1 cellular context compared by ENCODE assay signal in the genomic region with DNA sequence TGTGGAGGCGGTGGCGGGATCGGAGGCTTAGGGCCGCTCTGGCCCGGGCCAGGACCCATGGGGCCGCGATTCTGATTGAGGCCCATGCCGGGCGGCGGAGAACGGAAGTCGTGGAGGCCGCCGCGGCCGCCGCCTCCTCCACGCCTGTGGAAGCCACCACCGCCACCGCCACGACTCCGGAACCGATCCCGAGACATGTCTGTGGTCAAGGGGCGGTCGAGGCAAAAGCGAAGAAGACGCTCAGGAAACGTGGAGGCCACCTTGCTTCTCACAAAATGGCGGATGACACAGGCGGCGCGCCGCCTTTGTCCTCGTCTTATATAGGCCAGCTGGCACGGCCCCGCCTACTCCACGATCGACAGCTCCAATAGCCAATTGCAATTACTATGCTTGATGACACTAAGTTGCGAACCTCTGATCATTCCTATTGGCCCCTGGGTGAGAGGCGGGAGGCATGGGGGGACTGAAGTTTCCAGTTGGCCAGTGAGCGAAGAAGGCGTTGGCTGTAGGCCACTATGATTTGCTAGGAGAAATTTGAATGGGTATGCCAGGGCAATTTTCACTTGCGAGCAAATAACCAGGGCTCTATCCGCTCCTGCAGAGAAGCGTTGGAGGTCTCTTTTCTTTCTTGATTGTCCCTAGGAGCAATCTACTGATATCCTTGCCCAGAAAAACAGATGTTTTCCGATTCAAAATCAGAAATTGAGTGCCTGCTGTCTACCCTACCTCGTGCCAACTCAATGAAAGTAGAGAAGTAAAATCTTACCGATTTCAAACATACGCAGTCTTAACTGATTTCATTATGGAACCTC.
TF ChIP-seq lines count a peak whose summit lies in the region.

A gene with protein sequence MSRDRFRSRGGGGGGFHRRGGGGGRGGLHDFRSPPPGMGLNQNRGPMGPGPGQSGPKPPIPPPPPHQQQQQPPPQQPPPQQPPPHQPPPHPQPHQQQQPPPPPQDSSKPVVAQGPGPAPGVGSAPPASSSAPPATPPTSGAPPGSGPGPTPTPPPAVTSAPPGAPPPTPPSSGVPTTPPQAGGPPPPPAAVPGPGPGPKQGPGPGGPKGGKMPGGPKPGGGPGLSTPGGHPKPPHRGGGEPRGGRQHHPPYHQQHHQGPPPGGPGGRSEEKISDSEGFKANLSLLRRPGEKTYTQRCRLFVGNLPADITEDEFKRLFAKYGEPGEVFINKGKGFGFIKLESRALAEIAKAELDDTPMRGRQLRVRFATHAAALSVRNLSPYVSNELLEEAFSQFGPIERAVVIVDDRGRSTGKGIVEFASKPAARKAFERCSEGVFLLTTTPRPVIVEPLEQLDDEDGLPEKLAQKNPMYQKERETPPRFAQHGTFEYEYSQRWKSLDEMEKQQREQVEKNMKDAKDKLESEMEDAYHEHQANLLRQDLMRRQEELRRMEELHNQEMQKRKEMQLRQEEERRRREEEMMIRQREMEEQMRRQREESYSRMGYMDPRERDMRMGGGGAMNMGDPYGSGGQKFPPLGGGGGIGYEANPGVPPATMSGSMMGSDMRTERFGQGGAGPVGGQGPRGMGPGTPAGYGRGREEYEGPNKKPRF (minus strand): TSS at position 293 of the 812 bp plus-strand sequence. CDS start 96 bp downstream, at position 197.

TF ChIP-seq in K562, 482 proteins besides CTCF, POLR2A, EP300 and RAD21 (continued from another document and continues in another):
- TF ChIP-seq, protein P1, sequence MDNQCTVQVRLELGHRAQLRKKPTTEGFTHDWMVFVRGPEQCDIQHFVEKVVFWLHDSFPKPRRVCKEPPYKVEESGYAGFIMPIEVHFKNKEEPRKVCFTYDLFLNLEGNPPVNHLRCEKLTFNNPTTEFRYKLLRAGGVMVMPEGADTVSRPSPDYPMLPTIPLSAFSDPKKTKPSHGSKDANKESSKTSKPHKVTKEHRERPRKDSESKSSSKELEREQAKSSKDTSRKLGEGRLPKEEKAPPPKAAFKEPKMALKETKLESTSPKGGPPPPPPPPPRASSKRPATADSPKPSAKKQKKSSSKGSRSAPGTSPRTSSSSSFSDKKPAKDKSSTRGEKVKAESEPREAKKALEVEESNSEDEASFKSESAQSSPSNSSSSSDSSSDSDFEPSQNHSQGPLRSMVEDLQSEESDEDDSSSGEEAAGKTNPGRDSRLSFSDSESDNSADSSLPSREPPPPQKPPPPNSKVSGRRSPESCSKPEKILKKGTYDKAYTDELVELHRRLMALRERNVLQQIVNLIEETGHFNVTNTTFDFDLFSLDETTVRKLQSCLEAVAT (IDR thresholded peaks at IDR 0.05) = peak; percentile 90 to 91
- TF ChIP-seq FOXK2 (conservative IDR thresholded peaks at IDR 0.05 in 1 of 2, IDR thresholded peaks at IDR 0.05 in 1 of 2; ENCODE audit: low read depth in 2 of 2) = peak; percentile 80 to 83
- no peak for TF ChIP-seq BDP1 (IDR thresholded peaks at IDR 0.05; ENCODE audit: insufficient read depth, insufficient read length)
- TF ChIP-seq, protein P2, sequence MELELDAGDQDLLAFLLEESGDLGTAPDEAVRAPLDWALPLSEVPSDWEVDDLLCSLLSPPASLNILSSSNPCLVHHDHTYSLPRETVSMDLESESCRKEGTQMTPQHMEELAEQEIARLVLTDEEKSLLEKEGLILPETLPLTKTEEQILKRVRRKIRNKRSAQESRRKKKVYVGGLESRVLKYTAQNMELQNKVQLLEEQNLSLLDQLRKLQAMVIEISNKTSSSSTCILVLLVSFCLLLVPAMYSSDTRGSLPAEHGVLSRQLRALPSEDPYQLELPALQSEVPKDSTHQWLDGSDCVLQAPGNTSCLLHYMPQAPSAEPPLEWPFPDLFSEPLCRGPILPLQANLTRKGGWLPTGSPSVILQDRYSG (tag; conservative IDR thresholded peaks at IDR 0.05; ENCODE audit: low read depth) = no peak
- no peak for TF ChIP-seq HNRNPUL1 (IDR thresholded peaks at IDR 0.05; ENCODE audit: low read length)
- TF ChIP-seq COPS2 (conservative IDR thresholded peaks at IDR 0.05) = no peak
- TF ChIP-seq RBM39 (optimal IDR thresholded peaks at IDR 0.05; ENCODE audit: low read depth, low read length) = peak; percentile 98
- TF ChIP-seq, protein P3, sequence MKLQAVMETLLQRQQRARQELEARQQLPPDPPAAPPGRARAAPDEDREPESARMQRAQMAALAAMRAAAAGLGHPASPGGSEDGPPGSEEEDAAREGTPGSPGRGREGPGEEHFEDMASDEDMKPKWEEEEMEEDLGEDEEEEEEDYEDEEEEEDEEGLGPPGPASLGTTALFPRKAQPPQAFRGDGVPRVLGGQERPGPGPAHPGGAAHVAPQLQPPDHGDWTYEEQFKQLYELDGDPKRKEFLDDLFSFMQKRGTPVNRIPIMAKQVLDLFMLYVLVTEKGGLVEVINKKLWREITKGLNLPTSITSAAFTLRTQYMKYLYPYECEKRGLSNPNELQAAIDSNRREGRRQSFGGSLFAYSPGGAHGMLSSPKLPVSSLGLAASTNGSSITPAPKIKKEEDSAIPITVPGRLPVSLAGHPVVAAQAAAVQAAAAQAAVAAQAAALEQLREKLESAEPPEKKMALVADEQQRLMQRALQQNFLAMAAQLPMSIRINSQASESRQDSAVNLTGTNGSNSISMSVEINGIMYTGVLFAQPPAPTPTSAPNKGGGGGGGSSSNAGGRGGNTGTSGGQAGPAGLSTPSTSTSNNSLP (IDR thresholded peaks at IDR 0.05; ENCODE audit: borderline replicate concordance, low read depth, low read length) = peak; percentile 44; the same call in 1 of the 2 replicates
- 0 out of 2 replicates have a peak, but pooled peaks have one; percentile 3 for TF ChIP-seq ZKSCAN1 (IDR thresholded peaks at IDR 0.05; ENCODE audit: low read depth, low read length)
- 0 out of 2 replicates have a peak, but pooled peaks have one; percentile 47 for TF ChIP-seq MYNN (IDR thresholded peaks at IDR 0.05)
- TF ChIP-seq MYNN (CRISPR knock-in tag; IDR thresholded peaks at IDR 0.05) = no peak
- TF ChIP-seq SP1 (CRISPR knock-in tag; IDR thresholded peaks at IDR 0.05) = peak; percentile 99
- TF ChIP-seq, protein P4, sequence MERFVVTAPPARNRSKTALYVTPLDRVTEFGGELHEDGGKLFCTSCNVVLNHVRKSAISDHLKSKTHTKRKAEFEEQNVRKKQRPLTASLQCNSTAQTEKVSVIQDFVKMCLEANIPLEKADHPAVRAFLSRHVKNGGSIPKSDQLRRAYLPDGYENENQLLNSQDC (CRISPR knock-in tag; IDR thresholded peaks at IDR 0.05) = peak; percentile 92; the same call in 1 of the 2 replicates
- TF ChIP-seq NONO (IDR thresholded peaks at IDR 0.05; ENCODE audit: low read depth in 2 of 2, low read length in 1 of 2) = no peak
- peak in 1 of 2 experiments; percentile 87; a peak in 1 of 4 replicates for TF ChIP-seq KDM4B (IDR thresholded peaks at IDR 0.05; ENCODE audit: borderline replicate concordance in 2 of 2, low read depth in 1 of 2)
- no peak for TF ChIP-seq DMBX1 (CRISPR knock-in tag; IDR thresholded peaks at IDR 0.05; ENCODE audit: borderline replicate concordance)
- TF ChIP-seq SMAD4 (CRISPR knock-in tag; conservative IDR thresholded peaks at IDR 0.05) = peak; percentile 10; the same call in 1 of the 2 replicates
- TF ChIP-seq DPF2 (IDR thresholded peaks at IDR 0.05) = no peak
- TF ChIP-seq, protein P5, sequence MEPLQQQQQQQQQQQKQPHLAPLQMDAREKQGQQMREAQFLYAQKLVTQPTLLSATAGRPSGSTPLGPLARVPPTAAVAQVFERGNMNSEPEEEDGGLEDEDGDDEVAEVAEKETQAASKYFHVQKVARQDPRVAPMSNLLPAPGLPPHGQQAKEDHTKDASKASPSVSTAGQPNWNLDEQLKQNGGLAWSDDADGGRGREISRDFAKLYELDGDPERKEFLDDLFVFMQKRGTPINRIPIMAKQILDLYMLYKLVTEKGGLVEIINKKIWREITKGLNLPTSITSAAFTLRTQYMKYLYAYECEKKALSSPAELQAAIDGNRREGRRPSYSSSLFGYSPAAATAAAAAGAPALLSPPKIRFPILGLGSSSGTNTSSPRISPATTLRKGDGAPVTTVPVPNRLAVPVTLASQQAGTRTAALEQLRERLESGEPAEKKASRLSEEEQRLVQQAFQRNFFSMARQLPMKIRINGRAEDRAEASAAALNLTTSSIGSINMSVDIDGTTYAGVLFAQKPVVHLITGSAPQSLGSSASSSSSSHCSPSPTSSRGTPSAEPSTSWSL (CRISPR knock-in tag; IDR thresholded peaks at IDR 0.05; ENCODE audit: borderline replicate concordance) = no peak
- TF ChIP-seq NFYB (IDR thresholded peaks at IDR 0.05; ENCODE audit: extremely low read depth, insufficient read length) = peak; percentile 98
- no peak for TF ChIP-seq ZFP1 (CRISPR knock-in tag; IDR thresholded peaks at IDR 0.05)
- peak; percentile 97 for TF ChIP-seq NEUROD1 (IDR thresholded peaks at IDR 0.05; ENCODE audit: borderline replicate concordance, low read depth, low read length, partially characterized antibody)
- TF ChIP-seq, protein P6, sequence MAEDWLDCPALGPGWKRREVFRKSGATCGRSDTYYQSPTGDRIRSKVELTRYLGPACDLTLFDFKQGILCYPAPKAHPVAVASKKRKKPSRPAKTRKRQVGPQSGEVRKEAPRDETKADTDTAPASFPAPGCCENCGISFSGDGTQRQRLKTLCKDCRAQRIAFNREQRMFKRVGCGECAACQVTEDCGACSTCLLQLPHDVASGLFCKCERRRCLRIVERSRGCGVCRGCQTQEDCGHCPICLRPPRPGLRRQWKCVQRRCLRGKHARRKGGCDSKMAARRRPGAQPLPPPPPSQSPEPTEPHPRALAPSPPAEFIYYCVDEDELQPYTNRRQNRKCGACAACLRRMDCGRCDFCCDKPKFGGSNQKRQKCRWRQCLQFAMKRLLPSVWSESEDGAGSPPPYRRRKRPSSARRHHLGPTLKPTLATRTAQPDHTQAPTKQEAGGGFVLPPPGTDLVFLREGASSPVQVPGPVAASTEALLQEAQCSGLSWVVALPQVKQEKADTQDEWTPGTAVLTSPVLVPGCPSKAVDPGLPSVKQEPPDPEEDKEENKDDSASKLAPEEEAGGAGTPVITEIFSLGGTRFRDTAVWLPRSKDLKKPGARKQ (CRISPR knock-in tag; IDR thresholded peaks at IDR 0.05) = no peak
- TF ChIP-seq SRSF3 (IDR thresholded peaks at IDR 0.05; ENCODE audit: insufficient read depth, low read length) = 0 out of 2 replicates have a peak, but pooled peaks have one; percentile 35
- no peak for TF ChIP-seq ZNF57 (CRISPR knock-in tag; IDR thresholded peaks at IDR 0.05)
- TF ChIP-seq ZNF316 (IDR thresholded peaks at IDR 0.05) = peak; percentile 32
- TF ChIP-seq KHSRP (IDR thresholded peaks at IDR 0.05) = no peak
- peak; percentile 58; the same call in 1 of the 2 replicates for TF ChIP-seq RFX5 (IDR thresholded peaks at IDR 0.05; ENCODE audit: low read depth, low read length)
- TF ChIP-seq ASH1L (IDR thresholded peaks at IDR 0.05; ENCODE audit: borderline replicate concordance, low read depth, partially characterized antibody) = peak; percentile 94
- TF ChIP-seq CBX8 (IDR thresholded peaks at IDR 0.05; ENCODE audit: borderline replicate concordance, extremely low read depth, low read depth, low read length, poor library complexity, severe bottlenecking) = no peak
- TF ChIP-seq ARID2 (IDR thresholded peaks at IDR 0.05) = 0 out of 2 replicates have a peak, but pooled peaks have one; percentile 13
- no peak for TF ChIP-seq IRF2 (CRISPR knock-in tag; IDR thresholded peaks at IDR 0.05)
- TF ChIP-seq NFXL1 (CRISPR knock-in tag; IDR thresholded peaks at IDR 0.05) = no peak
- TF ChIP-seq, protein P7, sequence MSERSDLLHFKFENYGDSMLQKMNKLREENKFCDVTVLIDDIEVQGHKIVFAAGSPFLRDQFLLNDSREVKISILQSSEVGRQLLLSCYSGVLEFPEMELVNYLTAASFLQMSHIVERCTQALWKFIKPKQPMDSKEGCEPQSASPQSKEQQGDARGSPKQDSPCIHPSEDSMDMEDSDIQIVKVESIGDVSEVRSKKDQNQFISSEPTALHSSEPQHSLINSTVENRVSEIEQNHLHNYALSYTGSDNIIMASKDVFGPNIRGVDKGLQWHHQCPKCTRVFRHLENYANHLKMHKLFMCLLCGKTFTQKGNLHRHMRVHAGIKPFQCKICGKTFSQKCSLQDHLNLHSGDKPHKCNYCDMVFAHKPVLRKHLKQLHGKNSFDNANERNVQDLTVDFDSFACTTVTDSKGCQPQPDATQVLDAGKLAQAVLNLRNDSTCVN (CRISPR knock-in tag; IDR thresholded peaks at IDR 0.05) = no peak
- TF ChIP-seq PPARD (CRISPR knock-in tag; IDR thresholded peaks at IDR 0.05) = no peak
- TF ChIP-seq TAF15 (IDR thresholded peaks at IDR 0.05; ENCODE audit: low read depth, low read length) = no peak
- TF ChIP-seq, protein P8, sequence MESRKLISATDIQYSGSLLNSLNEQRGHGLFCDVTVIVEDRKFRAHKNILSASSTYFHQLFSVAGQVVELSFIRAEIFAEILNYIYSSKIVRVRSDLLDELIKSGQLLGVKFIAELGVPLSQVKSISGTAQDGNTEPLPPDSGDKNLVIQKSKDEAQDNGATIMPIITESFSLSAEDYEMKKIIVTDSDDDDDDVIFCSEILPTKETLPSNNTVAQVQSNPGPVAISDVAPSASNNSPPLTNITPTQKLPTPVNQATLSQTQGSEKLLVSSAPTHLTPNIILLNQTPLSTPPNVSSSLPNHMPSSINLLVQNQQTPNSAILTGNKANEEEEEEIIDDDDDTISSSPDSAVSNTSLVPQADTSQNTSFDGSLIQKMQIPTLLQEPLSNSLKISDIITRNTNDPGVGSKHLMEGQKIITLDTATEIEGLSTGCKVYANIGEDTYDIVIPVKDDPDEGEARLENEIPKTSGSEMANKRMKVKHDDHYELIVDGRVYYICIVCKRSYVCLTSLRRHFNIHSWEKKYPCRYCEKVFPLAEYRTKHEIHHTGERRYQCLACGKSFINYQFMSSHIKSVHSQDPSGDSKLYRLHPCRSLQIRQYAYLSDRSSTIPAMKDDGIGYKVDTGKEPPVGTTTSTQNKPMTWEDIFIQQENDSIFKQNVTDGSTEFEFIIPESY (CRISPR knock-in tag; IDR thresholded peaks at IDR 0.05) = peak; percentile 41; the same call in 1 of the 2 replicates
- TF ChIP-seq BACH1 (tag; IDR thresholded peaks at IDR 0.05) = no peak
- TF ChIP-seq ZNF766 (CRISPR knock-in tag; conservative IDR thresholded peaks at IDR 0.05) = no peak
- TF ChIP-seq ZZZ3 (IDR thresholded peaks at IDR 0.05) = peak; percentile 83
- no peak for TF ChIP-seq SMARCC2 (IDR thresholded peaks at IDR 0.05; ENCODE audit: low read depth)
- no peak for TF ChIP-seq PTBP1 (IDR thresholded peaks at IDR 0.05; ENCODE audit: low read depth, low read length)
- TF ChIP-seq YBX1 (IDR thresholded peaks at IDR 0.05) = no peak
- peak; percentile 62; the same call in 1 of the 2 replicates for TF ChIP-seq CBX1 (IDR thresholded peaks at IDR 0.05; ENCODE audit: low read depth)
- no peak for TF ChIP-seq PYGO2 (tag; IDR thresholded peaks at IDR 0.05)
- TF ChIP-seq, protein P9, sequence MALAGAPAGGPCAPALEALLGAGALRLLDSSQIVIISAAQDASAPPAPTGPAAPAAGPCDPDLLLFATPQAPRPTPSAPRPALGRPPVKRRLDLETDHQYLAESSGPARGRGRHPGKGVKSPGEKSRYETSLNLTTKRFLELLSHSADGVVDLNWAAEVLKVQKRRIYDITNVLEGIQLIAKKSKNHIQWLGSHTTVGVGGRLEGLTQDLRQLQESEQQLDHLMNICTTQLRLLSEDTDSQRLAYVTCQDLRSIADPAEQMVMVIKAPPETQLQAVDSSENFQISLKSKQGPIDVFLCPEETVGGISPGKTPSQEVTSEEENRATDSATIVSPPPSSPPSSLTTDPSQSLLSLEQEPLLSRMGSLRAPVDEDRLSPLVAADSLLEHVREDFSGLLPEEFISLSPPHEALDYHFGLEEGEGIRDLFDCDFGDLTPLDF (CRISPR knock-in tag; IDR thresholded peaks at IDR 0.05) = peak; percentile 23; the same call in 1 of the 2 replicates
- TF ChIP-seq, protein P10, sequence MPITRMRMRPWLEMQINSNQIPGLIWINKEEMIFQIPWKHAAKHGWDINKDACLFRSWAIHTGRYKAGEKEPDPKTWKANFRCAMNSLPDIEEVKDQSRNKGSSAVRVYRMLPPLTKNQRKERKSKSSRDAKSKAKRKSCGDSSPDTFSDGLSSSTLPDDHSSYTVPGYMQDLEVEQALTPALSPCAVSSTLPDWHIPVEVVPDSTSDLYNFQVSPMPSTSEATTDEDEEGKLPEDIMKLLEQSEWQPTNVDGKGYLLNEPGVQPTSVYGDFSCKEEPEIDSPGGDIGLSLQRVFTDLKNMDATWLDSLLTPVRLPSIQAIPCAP (CRISPR knock-in tag; IDR thresholded peaks at IDR 0.05; ENCODE audit: borderline replicate concordance) = no peak
